ENCODE assay signal across 27 cellular contexts in the genomic region with DNA sequence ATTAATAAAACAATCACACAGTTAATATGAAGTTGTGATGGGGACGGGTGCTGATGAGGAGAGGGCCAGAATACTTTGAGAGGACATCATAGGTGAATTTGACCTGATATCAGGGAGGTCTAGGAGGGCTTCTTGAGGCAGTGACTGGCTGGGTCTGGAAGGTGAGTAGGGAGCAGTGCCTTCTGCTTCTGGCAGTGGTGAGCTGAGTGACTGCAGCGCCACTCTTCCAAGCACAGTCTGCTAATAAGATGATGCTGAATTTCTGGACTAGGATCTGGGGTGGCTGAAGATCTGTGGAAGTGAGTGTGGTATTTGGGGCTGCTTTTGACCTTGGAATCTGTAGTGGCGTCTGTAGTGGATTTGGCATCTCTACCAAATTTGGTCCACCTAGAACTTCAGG. TPM values are rescaled to one million over a fixed set of nuclear protein-coding genes. Genes with fewer than 3 reads are reported as not detected.
DNase-seq lines count a peak whose midpoint lies in the region; ATAC-seq and TF ChIP-seq lines count a peak whose summit lies in the region.
"Had no signal": no experiment of that assay in that cellular context is flagged by ENCODE, and none has a peak within 500 bp of the region (broad histone marks: within the 10 kb centered on the region; RNA-seq: fewer than 3 reads in every experiment).

No MANE protein-coding gene starts in this region.

- TF ChIP-seq CTCF in left ventricle myocardium inferior (IDR thresholded peaks at IDR 0.05; ENCODE audit: borderline replicate concordance) (no peak), right atrium auricular region (IDR thresholded peaks at IDR 0.05) (no peak), activated B cell treated with CpG ODN at 0.5 μM for 24 hours (IDR thresholded peaks at IDR 0.05) (no peak), transverse colon (IDR thresholded peaks at IDR 0.05) (no peak)

- no peak overlapping the region for H3K4me3 ChIP-seq in left ventricle myocardium inferior
- H3K4me3 ChIP-seq in right atrium auricular region, result no peak overlapping the region
- H3K4me3 ChIP-seq in transverse colon, result no peak overlapping the region
- H3K4me3 ChIP-seq: colonic mucosa had no signal

- H3K4me3 Mint-ChIP-seq in activated B cell treated with CpG ODN at 0.5 μM for 24 hours (no peak overlapping the region), memory B cell (no peak overlapping the region)

- H3K36me3 ChIP-seq in left ventricle myocardium inferior, result peaks cover 11% of the 10 kb centered on the region
- no peaks in the 10 kb centered on the region for H3K36me3 ChIP-seq in right atrium auricular region
- peaks cover 0 to 5% (median 0%) of the 10 kb centered on the region in 4 donors for H3K36me3 ChIP-seq in transverse colon
- H3K36me3 ChIP-seq: colonic mucosa had no signal

- H3K27me3 Mint-ChIP-seq in activated B cell treated with CpG ODN at 0.5 μM for 24 hours (no peaks in the 10 kb centered on the region), memory B cell (no peaks in the 10 kb centered on the region)
- H3K27me3 Mint-ChIP-seq: brain had no signal

- H3K4me1 ChIP-seq in left ventricle myocardium inferior (peaks cover 63% of the 10 kb centered on the region), right atrium auricular region (peaks cover 0 to 21% of the 10 kb centered on the region in 2 donors), transverse colon (peaks cover 0 to 52% (median 19%) of the 10 kb centered on the region in 4 donors)
- H3K4me1 ChIP-seq: colonic mucosa had no signal

- DNase-seq in left ventricle myocardium inferior, result no peak
- DNase-seq in right atrium auricular region (ENCODE audit: low spot score), result no peak
- no peak for DNase-seq in activated B cell treated with CpG ODN at 0.5 μM for 24 hours
- DNase-seq in memory B cell (ENCODE audit: low spot score in 2 of 2), result no peak
- DNase-seq in transverse colon, result peak; percentile 4
- DNase-seq in DMS79 (lab: John Stamatoyannopoulos, UW), result no peak
- DNase-seq: activated CD4-positive, CD25-positive, alpha-beta regulatory T cell treated with anti-CD3 and anti-CD28 coated beads, Interleukin-2, amount 50 U/mL, for 72 hours; activated T-cell treated with anti-CD3 and anti-CD28 coated beads, Interleukin-2, amount 50 U/mL, for 72 hours; colonic mucosa; DMS 273 treated with DMSO at 0.1 percent for 48 hours; GDM1; H7; NCI-H1417; NCI-H526; stimulated activated CD4-positive, alpha-beta T cell treated with anti-CD3 and anti-CD28 coated beads, Interleukin-15, amount 100 ng/mL, for 24 hours; T1000 had no signal

- peak overlapping the region; percentile 60 for H3K27ac ChIP-seq in left ventricle myocardium inferior (replicated peaks)
- H3K27ac ChIP-seq in right atrium auricular region, result no peak overlapping the region
- H3K27ac ChIP-seq in transverse colon, result no peak overlapping the region
- H3K27ac ChIP-seq: C4-2B, colonic mucosa, HL-60, parathyroid adenoma had no signal

- H3K9me3 ChIP-seq in left ventricle myocardium inferior (replicated peaks), result peaks cover 13% of the 10 kb centered on the region
- peaks cover 0 to 7% of the 10 kb centered on the region in 2 donors for H3K9me3 ChIP-seq in right atrium auricular region
- H3K9me3 ChIP-seq in transverse colon, result no peaks in the 10 kb centered on the region
- H3K9me3 ChIP-seq: colonic mucosa had no signal

- in situ Hi-C loops in transverse colon (cut with MboI; ENCODE audit: low pct_ligation_motif_present in 1 of 4, low pct_unique_long_range_greater_than_20kb in 1 of 4, low sequenced_read_pairs in 3 of 4), result no loop called here

- peaks cover 86% of the 10 kb centered on the region for H3K4me1 Mint-ChIP-seq in activated B cell treated with CpG ODN at 0.5 μM for 24 hours
- peaks cover 57% of the 10 kb centered on the region for H3K4me1 Mint-ChIP-seq in memory B cell

- H3K27ac Mint-ChIP-seq in activated B cell treated with CpG ODN at 0.5 μM for 24 hours (peak overlapping the region; percentile 93), memory B cell (peak overlapping the region; percentile 19)
- H3K27ac Mint-ChIP-seq: brain had no signal

- ATAC-seq in activated B cell treated with CpG ODN at 0.5 μM for 24 hours (ENCODE audit: low read depth) (no peak), memory B cell (ENCODE audit: low read depth) (no peak), HG02588 (IDR thresholded peaks at IDR 0.05; ENCODE audit: unreplicated experiment) (no peak), GM21390 (IDR thresholded peaks at IDR 0.05; ENCODE audit: unreplicated experiment) (no peak)
- ATAC-seq: activated T-cell treated with anti-CD3 and anti-CD28 coated beads, Interleukin-2, amount 50 U/mL, for 72 hours; sciatic nerve had no signal

- CTCF ChIA-PET in activated B cell treated with CpG ODN at 0.5 μM for 24 hours (lab: Charles Lee), result no interaction called here

- H3K36me3 Mint-ChIP-seq in activated B cell treated with CpG ODN at 0.5 μM for 24 hours (ENCODE audit: low read depth) (peaks cover 61% of the 10 kb centered on the region), memory B cell (peaks cover 27% of the 10 kb centered on the region)

- intact Hi-C loops in left ventricle myocardium inferior (cut with micrococcal nuclease), result no loop called here
- intact Hi-C loops in activated B cell treated with CpG ODN at 0.5 μM for 24 hours (cut with micrococcal nuclease), result loop anchor here (5.0 kb wide), 2 partner anchors 88 to 298 kb away; partner anchors contain the start of gene INPP5D
- intact Hi-C loops in transverse colon (cut with DNase I; ENCODE audit: low total_unique reads), result no loop called here

- H3K9me3 Mint-ChIP-seq in activated B cell treated with CpG ODN at 0.5 μM for 24 hours (peaks cover 2% of the 10 kb centered on the region), memory B cell (peaks cover 7% of the 10 kb centered on the region)

- H3K27me3 ChIP-seq in left ventricle myocardium inferior (ENCODE audit: low read depth) (no peaks in the 10 kb centered on the region), right atrium auricular region (no peaks in the 10 kb centered on the region), transverse colon (no peaks in the 10 kb centered on the region)
- H3K27me3 ChIP-seq: colonic mucosa had no signal

- POLR2A ChIA-PET in activated B cell treated with CpG ODN at 0.5 μM for 24 hours (lab: Charles Lee), result no interaction called here

- TF ChIP-seq POLR2A in transverse colon (IDR thresholded peaks at IDR 0.05), result no peak

- TF ChIP-seq EP300 in transverse colon (IDR thresholded peaks at IDR 0.05; ENCODE audit: low read depth), result no peak

- 91 to 94% methylated on average over 2 to 3 of the region's 3 CpGs for WGBS in transverse colon (ENCODE audit: low coverage in 1 of 2), 2 donors

RNA-seq across cellular contexts. Expression of gene DGKD, which starts 5.5 kb away (rescaled TPM):
- total RNA-seq in left ventricle myocardium inferior, result 41.7 TPM
- total RNA-seq in right atrium auricular region, result 10 to 100 TPM; 18.4 to 40.1 TPM
- 140 and 188 TPM in 2 replicates for total RNA-seq in activated B cell treated with CpG ODN at 0.5 μM for 24 hours
- 100 to 1,000 TPM in 1 of 4 donors, 10 to 100 TPM in 3; 55.7 to 166 (median 91.5) TPM for total RNA-seq in transverse colon

RNA-seq across cellular contexts. Expression of gene SAG, which starts 52.2 kb away (rescaled TPM):
- total RNA-seq in left ventricle myocardium inferior (not detected), right atrium auricular region (1 to 10 TPM in 1 of 2 donors, not detected in 1; 2.9 TPM), activated B cell treated with CpG ODN at 0.5 μM for 24 hours (0.04 TPM in 1 of 2 replicates, not detected in the other), transverse colon (not detected)
- total RNA-seq: H7, kidney epithelial cell, myocyte, sciatic nerve, subcutaneous adipose tissue, urinary bladder had no signal
